In the genomic region with DNA sequence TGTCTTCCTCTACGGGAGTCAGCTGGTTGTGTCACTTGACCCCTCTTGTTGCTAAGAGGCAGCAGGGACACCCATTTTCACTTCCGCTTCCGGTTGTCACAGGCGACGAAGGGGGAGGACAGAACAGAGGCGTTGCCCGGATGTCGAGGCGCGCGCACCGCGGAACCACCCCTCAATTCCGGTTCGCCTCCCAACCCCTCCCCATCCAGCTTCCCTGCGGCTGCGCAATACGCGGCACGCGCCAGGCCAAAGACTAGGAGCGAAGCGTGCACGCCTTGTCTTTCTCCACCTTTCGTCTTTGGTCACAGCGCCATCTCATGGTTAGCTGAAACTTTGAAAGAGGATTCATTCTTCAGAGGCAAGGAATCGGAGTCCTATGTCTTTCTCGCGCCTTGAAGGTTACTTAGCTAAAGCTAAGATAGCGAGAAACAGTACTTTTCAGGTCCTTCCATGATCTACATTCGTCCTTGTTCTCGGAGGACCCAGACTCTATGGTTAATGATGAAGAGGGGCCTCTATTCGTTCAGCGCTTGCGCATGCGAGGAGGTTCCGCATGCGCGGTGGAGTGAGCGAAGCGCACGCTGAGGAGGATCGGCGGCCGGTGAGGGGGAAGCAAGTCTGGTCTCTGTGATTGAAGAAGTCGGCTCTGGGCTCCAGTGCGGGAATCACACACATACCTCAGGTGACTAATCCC, we compare ENCODE assay signal across 8 cellular contexts. TPM values are rescaled to one million over a fixed set of nuclear protein-coding genes. Genes with fewer than 3 reads are reported as not detected.
A peak's percentile ranks its signal among the peaks of the same experiment; 100 is the strongest.
DNase-seq lines count a peak whose midpoint lies in the region; TF ChIP-seq lines count a peak whose summit lies in the region.

A gene (minus strand): TSS at position 30 of the 694 bp plus-strand sequence. CDS start 106 bp downstream, outside the sequence.
A gene (plus strand): TSS at position 554 of the 694 bp plus-strand sequence. CDS start 4,440 bp downstream, outside the sequence.

- H3K36me3 ChIP-seq in SK-N-SH (replicated peaks in 1 of 2; ENCODE audit: control insufficient read depth in 1 of 2, insufficient read depth in 2 of 2, low read length in 1 of 2) (peaks cover 31% of the 10 kb centered on the region in 2 experiments), testis (ENCODE audit: low read depth, missing control alignments) (no peaks in the 10 kb centered on the region)

- H2AFZ ChIP-seq in SK-N-SH (ENCODE audit: low read depth), result peak within 1 kb of the TSS; percentile 97

- TF ChIP-seq POLR2A in NB4 (IDR thresholded peaks at IDR 0.05; ENCODE audit: extremely low read depth, insufficient read length) (peak; percentile 87), testis (IDR thresholded peaks at IDR 0.05) (no peak)

- POLR2A ChIA-PET in SK-N-SH (lab: Yijun Ruan, JAX), result no interaction called here

- H3K27me3 ChIP-seq in SK-N-SH (ENCODE audit: insufficient read depth) (no peaks in the 10 kb centered on the region), testis (no peaks in the 10 kb centered on the region)

- H3K9ac ChIP-seq in SK-N-SH, result peak within 1 kb of the TSS; percentile 93

- no peak; a peak in 1 of 4 replicates for TF ChIP-seq EP300 in SK-N-SH (IDR thresholded peaks at IDR 0.05; ENCODE audit: borderline replicate concordance in 1 of 2, low read depth in 1 of 2, low read length in 1 of 2)

- 2% methylated on average over 43 of the region's 47 CpGs for WGBS in SK-N-SH (ENCODE audit: low lambda C conversion rate)
- 0 to 1% methylated on average over 27 to 47 of the region's 47 CpGs for WGBS in testis, 2 donors

- H3K9me3 Mint-ChIP-seq in HFFc6, result no peaks in the 10 kb centered on the region
- H3K9me3 Mint-ChIP-seq in activated naive CD4-positive, alpha-beta T cell treated with anti-CD3 and anti-CD28 coated beads, Interleukin-2, amount 50 U/mL, for 24 hours, result no peaks in the 10 kb centered on the region

- DNase-seq in HFFc6 (peak; percentile 99), NB4 (ENCODE audit: low read depth) (peak; percentile 99), SK-N-SH (peak; percentile 96), globus pallidus (ENCODE audit: low spot score) (peak; percentile 100), occipital lobe (lab: John Stamatoyannopoulos, UW) (peak; percentile 99), testis (peak; percentile 99)

- peaks cover 6% of the 10 kb centered on the region for H3K27me3 Mint-ChIP-seq in HFFc6 (ENCODE audit: insufficient read depth)
- H3K27me3 Mint-ChIP-seq in activated naive CD4-positive, alpha-beta T cell treated with anti-CD3 and anti-CD28 coated beads, Interleukin-2, amount 50 U/mL, for 24 hours, result no peaks in the 10 kb centered on the region

- peak within 1 kb of the TSS; percentile 93 for H3K4me3 ChIP-seq in GM08714 (ENCODE audit: low read length)
- peak within 1 kb of the TSS; percentile 96 for H3K4me3 ChIP-seq in NB4 (ENCODE audit: low read depth, low read length)
- peak within 1 kb of the TSS; percentile 81 to 99 for H3K4me3 ChIP-seq in SK-N-SH (ENCODE audit: low read depth in 2 of 2, low read length in 1 of 2)
- H3K4me3 ChIP-seq in testis, result peak within 1 kb of the TSS; percentile 73 to 92

- H3K9me3 ChIP-seq in SK-N-SH (no peaks in the 10 kb centered on the region), testis (no peaks in the 10 kb centered on the region)

- peaks cover 40% of the 10 kb centered on the region for H3K36me3 Mint-ChIP-seq in HFFc6 (ENCODE audit: low read depth)
- H3K36me3 Mint-ChIP-seq in activated naive CD4-positive, alpha-beta T cell treated with anti-CD3 and anti-CD28 coated beads, Interleukin-2, amount 50 U/mL, for 24 hours, result peaks cover 17% of the 10 kb centered on the region

- peaks cover 69% of the 10 kb centered on the region for H3K4me1 Mint-ChIP-seq in HFFc6 (ENCODE audit: low read depth)
- peaks cover 74% of the 10 kb centered on the region for H3K4me1 Mint-ChIP-seq in activated naive CD4-positive, alpha-beta T cell treated with anti-CD3 and anti-CD28 coated beads, Interleukin-2, amount 50 U/mL, for 24 hours

- peaks cover 91% of the 10 kb centered on the region for H3K79me2 ChIP-seq in SK-N-SH (ENCODE audit: insufficient read depth)

- H3K27ac ChIP-seq in SK-N-SH (ENCODE audit: low read depth in 2 of 2, low read length in 1 of 2), result peak within 1 kb of the TSS; percentile 96 to 97
- peak within 1 kb of the TSS; percentile 87 to 95 for H3K27ac ChIP-seq in testis

- peak within 1 kb of the TSS; percentile 85 for H3K4me2 ChIP-seq in SK-N-SH

- intact Hi-C loops in testis (cut with DNase I; ENCODE audit: low total_unique reads), result loop anchor here (5.0 kb wide), 1 partner anchor 118 kb away; a partner anchor contains a TSS

- peaks cover 43% of the 10 kb centered on the region for H4K20me1 ChIP-seq in SK-N-SH (ENCODE audit: insufficient read depth)

- H3K27ac Mint-ChIP-seq in HFFc6, result peak within 1 kb of the TSS; percentile 100
- H3K27ac Mint-ChIP-seq in activated naive CD4-positive, alpha-beta T cell treated with anti-CD3 and anti-CD28 coated beads, Interleukin-2, amount 50 U/mL, for 24 hours, result peak within 1 kb of the TSS; percentile 100

- H3K4me1 ChIP-seq in SK-N-SH (ENCODE audit: control insufficient read depth in 1 of 2, insufficient read depth in 2 of 2, low read depth in 1 of 2, low read length in 1 of 2) (peaks cover 22 to 23% of the 10 kb centered on the region in 2 experiments; a peak in 3 of 4 replicates), testis (peaks cover 28% of the 10 kb centered on the region)

- H3K4me3 Mint-ChIP-seq in HFFc6, result peak within 1 kb of the TSS; percentile 97
- H3K4me3 Mint-ChIP-seq in activated naive CD4-positive, alpha-beta T cell treated with anti-CD3 and anti-CD28 coated beads, Interleukin-2, amount 50 U/mL, for 24 hours, result peak within 1 kb of the TSS; percentile 99

- no peaks in the 10 kb centered on the region for H3K9me2 ChIP-seq in SK-N-SH

- TF ChIP-seq RAD21 in SK-N-SH (IDR thresholded peaks at IDR 0.05; ENCODE audit: low read length), result no peak

- CTCF ChIA-PET in SK-N-SH (lab: Yijun Ruan, JAX), result interaction anchor here (0.5 to 1.9 kb wide), 38 partner anchors 8 to 1805 kb away, joined by 3 to 20 read pairs (median 4); a partner anchor contains a TSS

- peaks cover 9% of the 10 kb centered on the region for H3F3A ChIP-seq in SK-N-SH (replicated peaks; ENCODE audit: insufficient read depth)

- TF ChIP-seq CTCF in HFFc6 (IDR thresholded peaks at IDR 0.05), result peak; percentile 91
- TF ChIP-seq CTCF in NB4 (IDR thresholded peaks at IDR 0.05; ENCODE audit: low read depth, low read length), result peak; percentile 87
- peak; percentile 100 for TF ChIP-seq CTCF in SK-N-SH (IDR thresholded peaks at IDR 0.05)
- TF ChIP-seq CTCF in testis (IDR thresholded peaks at IDR 0.05), result peak; percentile 94 to 99 (median 99)

TF ChIP-seq in SK-N-SH, 30 proteins besides CTCF, POLR2A, EP300 and RAD21 (continues in another document):
- TF ChIP-seq, protein P1, sequence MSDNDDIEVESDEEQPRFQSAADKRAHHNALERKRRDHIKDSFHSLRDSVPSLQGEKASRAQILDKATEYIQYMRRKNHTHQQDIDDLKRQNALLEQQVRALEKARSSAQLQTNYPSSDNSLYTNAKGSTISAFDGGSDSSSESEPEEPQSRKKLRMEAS (IDR thresholded peaks at IDR 0.05; ENCODE audit: low read depth), result peak; percentile 82
- TF ChIP-seq MXI1 (IDR thresholded peaks at IDR 0.05; ENCODE audit: low read depth, low read length), result peak; percentile 68
- TF ChIP-seq RCOR1 (IDR thresholded peaks at IDR 0.05; ENCODE audit: low read length), result no peak
- peak; percentile 94 for TF ChIP-seq CHD2 (IDR thresholded peaks at IDR 0.05; ENCODE audit: low read length, partially characterized antibody)
- TF ChIP-seq, protein P2, sequence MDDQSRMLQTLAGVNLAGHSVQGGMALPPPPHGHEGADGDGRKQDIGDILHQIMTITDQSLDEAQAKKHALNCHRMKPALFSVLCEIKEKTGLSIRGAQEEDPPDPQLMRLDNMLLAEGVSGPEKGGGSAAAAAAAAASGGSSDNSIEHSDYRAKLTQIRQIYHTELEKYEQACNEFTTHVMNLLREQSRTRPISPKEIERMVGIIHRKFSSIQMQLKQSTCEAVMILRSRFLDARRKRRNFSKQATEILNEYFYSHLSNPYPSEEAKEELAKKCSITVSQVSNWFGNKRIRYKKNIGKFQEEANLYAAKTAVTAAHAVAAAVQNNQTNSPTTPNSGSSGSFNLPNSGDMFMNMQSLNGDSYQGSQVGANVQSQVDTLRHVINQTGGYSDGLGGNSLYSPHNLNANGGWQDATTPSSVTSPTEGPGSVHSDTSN (IDR thresholded peaks at IDR 0.05), result peak; percentile 66
- no peak for TF ChIP-seq RXRA (IDR thresholded peaks at IDR 0.05; ENCODE audit: borderline replicate concordance, low read depth)
- TF ChIP-seq EZH2phosphoT487 (IDR thresholded peaks at IDR 0.05; ENCODE audit: borderline replicate concordance, low read depth), result no peak
- no peak for TF ChIP-seq NFIC (IDR thresholded peaks at IDR 0.05; ENCODE audit: borderline replicate concordance)
- TF ChIP-seq POLR2AphosphoS5 (IDR thresholded peaks at IDR 0.05; ENCODE audit: low read depth, low read length), result peak; percentile 95
- TF ChIP-seq, protein P3, sequence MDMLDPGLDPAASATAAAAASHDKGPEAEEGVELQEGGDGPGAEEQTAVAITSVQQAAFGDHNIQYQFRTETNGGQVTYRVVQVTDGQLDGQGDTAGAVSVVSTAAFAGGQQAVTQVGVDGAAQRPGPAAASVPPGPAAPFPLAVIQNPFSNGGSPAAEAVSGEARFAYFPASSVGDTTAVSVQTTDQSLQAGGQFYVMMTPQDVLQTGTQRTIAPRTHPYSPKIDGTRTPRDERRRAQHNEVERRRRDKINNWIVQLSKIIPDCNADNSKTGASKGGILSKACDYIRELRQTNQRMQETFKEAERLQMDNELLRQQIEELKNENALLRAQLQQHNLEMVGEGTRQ (IDR thresholded peaks at IDR 0.05; ENCODE audit: borderline replicate concordance, low read depth, low read length), result peak; percentile 57; the same call in 1 of the 2 replicates
- peak; percentile 94 for TF ChIP-seq GABPA (IDR thresholded peaks at IDR 0.05; ENCODE audit: low read depth)
- peak; percentile 99 for TF ChIP-seq SIN3A (IDR thresholded peaks at IDR 0.05; ENCODE audit: borderline replicate concordance, low read depth, low read length)

RNA-seq across cellular contexts. Expression of the first gene that starts in this region (rescaled TPM):
- total RNA-seq in HFFc6 (2021; fragmentation: NEBNext Ultra II Directional; extraction: Animal tissue kit (Norgen Biotek cat#: 25700)), result 100 to 1,000 TPM; 135 to 167 (median 150) TPM
- 39.2 and 51.9 TPM in 2 replicates for polyA plus RNA-seq in SK-N-SH (2012; rRNA removed)
- polyA plus RNA-seq in SK-N-SH (2012; cell fraction: cytosol; rRNA removed), result 63.3 and 74.1 TPM in 2 replicates
- polyA plus RNA-seq in SK-N-SH (2012; cell fraction: nucleus; rRNA removed), result 11.5 and 24.1 TPM in 2 replicates
- 152 TPM for total RNA-seq in occipital lobe
- 100 to 1,000 TPM in 1 of 2 donors, 10 to 100 TPM in 1; 75.6 to 103 TPM for total RNA-seq in testis
- polyA plus RNA-seq in testis (ENCODE audit: insufficient read depth, low read depth, low replicate concordance), result 68.0 TPM

RNA-seq across cellular contexts. Expression of the second gene that starts in this region (rescaled TPM):
- total RNA-seq in HFFc6 (2021; fragmentation: NEBNext Ultra II Directional; extraction: Animal tissue kit (Norgen Biotek cat#: 25700)), result 100 to 1,000 TPM; 163 to 218 (median 178) TPM
- polyA plus RNA-seq in SK-N-SH (2012; rRNA removed) (57.2 and 57.7 TPM in 2 replicates), testis (ENCODE audit: insufficient read depth, low read depth, low replicate concordance) (158 TPM)
- polyA plus RNA-seq in SK-N-SH (2012; cell fraction: cytosol; rRNA removed), result 85.5 and 141 TPM in 2 replicates
- polyA plus RNA-seq in SK-N-SH (2012; cell fraction: nucleus; rRNA removed), result 14.6 and 26.9 TPM in 2 replicates
- total RNA-seq in occipital lobe (92.8 TPM), testis (10 to 100 TPM; 82.1 to 83.9 TPM)

Comparison
In these comparisons a context has a peak if more than half of its experiments do, and no peak if none do; other contexts are left out.
1. Peak in every context shown above with its lines: DNase-seq, H3K4me3 ChIP-seq and H3K27ac ChIP-seq.